18 cellular contexts compared by ENCODE assay signal in the genomic region with DNA sequence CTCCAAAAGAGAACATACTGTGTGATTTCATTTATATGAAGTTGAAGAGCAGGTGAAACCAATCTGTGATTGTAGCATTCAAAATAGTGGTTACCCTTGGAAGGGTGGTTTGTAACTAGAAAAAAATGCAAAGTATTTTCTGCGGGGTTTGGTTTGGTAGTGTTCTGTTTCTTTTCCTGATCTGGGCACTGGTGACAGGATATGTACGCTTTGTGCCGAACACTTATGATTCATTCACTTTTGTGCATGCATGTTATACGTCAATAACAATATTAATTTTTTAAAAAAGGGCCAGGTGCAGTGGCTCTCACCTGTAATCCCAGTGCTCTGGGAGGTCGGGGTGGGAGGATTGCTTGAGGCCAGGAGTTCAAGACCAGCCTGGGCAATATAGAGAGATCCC.
DNase-seq lines count a peak whose midpoint lies in the region; ATAC-seq and TF ChIP-seq lines count a peak whose summit lies in the region.
"Had no signal": no experiment of that assay in that cellular context is flagged by ENCODE, and none has a peak within 500 bp of the region (broad histone marks: within the 10 kb centered on the region; RNA-seq: fewer than 3 reads in every experiment).

No MANE protein-coding gene starts in this region.

- no peak overlapping the region for H3K4me3 ChIP-seq in PC-3 (ENCODE audit: low read length)
- H3K4me3 ChIP-seq in choroid plexus epithelial cell (ENCODE audit: low read depth, low read length) = no peak overlapping the region
- H3K4me3 ChIP-seq in vagina = no peak overlapping the region

- peak overlapping the region; percentile 76; the same call in 1 of the 2 replicates for H3K27ac ChIP-seq in 22Rv1
- peak overlapping the region; percentile 95 for H3K27ac ChIP-seq in PC-3 (ENCODE audit: low read length)
- H3K27ac ChIP-seq in vagina = no peak overlapping the region

- in situ Hi-C loops in KBM-7 (cut with MboI; ENCODE audit: low pct_unique_long_range_greater_than_20kb, low sequenced_read_pairs) = no loop called here

- H3K36me3 ChIP-seq in PC-3 (ENCODE audit: low read depth, low read length) (peaks cover 9% of the 10 kb centered on the region; the same call in 1 of the 2 replicates), vagina (no peaks in the 10 kb centered on the region)

- peak overlapping the region; percentile 65 for H3K9ac ChIP-seq in PC-3 (ENCODE audit: low read length)

- intact Hi-C loops in PC-3 (cut with micrococcal nuclease) (no loop called here), vagina (cut with DNase I) (no loop called here)

- CTCF ChIA-PET in PC-3 (lab: Charles Lee) = interaction anchor here (0.9 kb wide), 1 partner anchor 17 kb away, joined by 3 read pairs; no protein-coding TSS in a partner anchor

- H3K9me2 ChIP-seq in PC-3 (replicated peaks; ENCODE audit: low read length) = no peaks in the 10 kb centered on the region

- no peaks in the 10 kb centered on the region for H4K20me1 ChIP-seq in PC-3 (ENCODE audit: low read length)

- H3K4me1 ChIP-seq in PC-3 (ENCODE audit: insufficient read depth, low read length) = peaks cover 40% of the 10 kb centered on the region
- peaks cover 87% of the 10 kb centered on the region for H3K4me1 ChIP-seq in vagina

- H3K9me3 ChIP-seq in PC-3 (ENCODE audit: low read length) = no peaks in the 10 kb centered on the region
- no peaks in the 10 kb centered on the region for H3K9me3 ChIP-seq in vagina

- peak; percentile 41 for ATAC-seq in PC-3
- ATAC-seq: naive thymus-derived CD4-positive, alpha-beta T cell; stimulated activated memory B cell treated with anti-CD40 and anti-IgM and Interleukin-4, amounts not matched to agents 10 μg/mL and 1 μg/mL and 100 μg/mL, for 72 hours had no signal

- no peak overlapping the region for H2AFZ ChIP-seq in PC-3 (ENCODE audit: low read length)

- peak; percentile 91 for DNase-seq in PC-3
- peak; percentile 56 for DNase-seq in choroid plexus epithelial cell (ENCODE audit: low read depth)
- DNase-seq in lung microvascular endothelial cell (ENCODE audit: low read depth in 2 of 2) = peak; percentile 61 to 65
- DNase-seq in NK-92 treated with Interleukin-12 subunit alpha and Interleukin-12 subunit beta, amount 100 ng/mL, for 24 hours (lab: John Stamatoyannopoulos, UW) = no peak
- no peak for DNase-seq in vagina (ENCODE audit: extremely low spot score in 2 of 2)
- DNase-seq in SHP77 (lab: John Stamatoyannopoulos, UW) = no peak
- no peak for DNase-seq in KBM-7
- DNase-seq: activated CD4-positive, alpha-beta T cell treated with anti-CD3 and anti-CD28 coated beads, Interleukin-2, amount 10 ng/mL, durations not matched to agents 24 days and 14 days; activated T-cell treated with anti-CD3 and anti-CD28 coated beads, Interleukin-2, amount 50 U/mL, for 1 hour; CD4-positive, alpha-beta T cell; DMS79; GOT3; naive thymus-derived CD4-positive, alpha-beta T cell; NCI-H1048; NCI-H2081; NCI-H524 treated with DMSO at 0.1 percent for 48 hours had no signal

- H3K79me2 ChIP-seq in PC-3 (ENCODE audit: low read length) = peaks cover 88% of the 10 kb centered on the region

- TF ChIP-seq POLR2A in vagina (IDR thresholded peaks at IDR 0.05) = no peak

- H3F3A ChIP-seq in PC-3 (ENCODE audit: low read length, unreplicated experiment) = peaks cover 17% of the 10 kb centered on the region

- H3K4me2 ChIP-seq in PC-3 (ENCODE audit: low read length) = peak overlapping the region; percentile 81

- BruUV-seq in PC-3 (replicated peaks; lab: Mats Ljungman, UMichigan) = no TSS peak

- TF ChIP-seq CTCF in 22Rv1 (IDR thresholded peaks at IDR 0.05) = no peak
- no peak for TF ChIP-seq CTCF in PC-3 (conservative IDR thresholded peaks at IDR 0.05; ENCODE audit: low read depth, low read length)
- no peak for TF ChIP-seq CTCF in choroid plexus epithelial cell (conservative IDR thresholded peaks at IDR 0.05; ENCODE audit: low read depth, low read length)
- TF ChIP-seq CTCF in vagina (IDR thresholded peaks at IDR 0.05) = no peak

- H3K27me3 ChIP-seq in PC-3 (ENCODE audit: low read length) (no peaks in the 10 kb centered on the region), vagina (no peaks in the 10 kb centered on the region)

- POLR2A ChIA-PET in PC-3 (lab: Charles Lee; ENCODE audit: unreplicated experiment) = interaction anchor here (0.9 kb wide), 1 partner anchor 22 kb away, joined by 4 read pairs; no protein-coding TSS in a partner anchor

Comparison
In these comparisons a context has a peak if more than half of its experiments do, and no peak if none do; other contexts are left out.
1. DNase-seq: peak in PC-3 (single experiment), choroid plexus epithelial cell (single experiment) and lung microvascular endothelial cell (2 of 2); none in NK-92 treated with Interleukin-12 subunit alpha and Interleukin-12 subunit beta, amount 100 ng/mL, for 24 hours (single experiment), vagina (0 of 2), SHP77 (0 of 2) and KBM-7 (single experiment).